In the genomic region with DNA sequence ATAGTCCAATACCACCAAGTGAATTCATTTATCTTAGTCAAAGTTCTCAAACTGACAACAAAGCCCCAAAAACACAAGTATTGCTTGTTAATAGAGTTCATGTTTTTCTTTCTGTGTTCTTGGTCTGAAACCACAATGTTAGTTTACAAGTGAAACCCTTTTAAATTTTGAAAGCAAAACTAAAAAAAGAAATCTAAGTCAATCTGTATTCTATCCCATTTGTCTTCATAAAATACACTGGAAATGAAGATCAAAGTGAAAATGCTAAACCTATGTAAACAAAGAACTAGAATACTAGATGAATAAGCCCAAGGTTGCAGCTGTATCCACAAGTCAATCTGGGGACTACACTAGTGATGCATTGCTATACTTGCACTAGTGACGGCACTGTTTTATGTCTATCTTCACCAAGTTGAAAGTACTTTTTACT, we compare ENCODE assay signal across 8 cellular contexts. TPM values are rescaled to one million over a fixed set of nuclear protein-coding genes. Genes with fewer than 3 reads are reported as not detected.
DNase-seq lines count a peak whose midpoint lies in the region; ATAC-seq and TF ChIP-seq lines count a peak whose summit lies in the region.

No MANE protein-coding gene starts in this region.

- no peaks in the 10 kb centered on the region for H3K36me3 ChIP-seq in MM.1S (replicated peaks; ENCODE audit: insufficient read depth, low read length)

- no peak overlapping the region for H3K9ac ChIP-seq in MM.1S (ENCODE audit: low read length)

- H4K20me1 ChIP-seq in MM.1S (ENCODE audit: insufficient read depth, low read length): no peaks in the 10 kb centered on the region

- peaks cover 10% of the 10 kb centered on the region; the same call in 1 of the 2 replicates for H3F3A ChIP-seq in MM.1S (ENCODE audit: insufficient read depth, low read length)

- H3K79me2 ChIP-seq in MM.1S (ENCODE audit: low read length): peaks cover 58% of the 10 kb centered on the region

- no peak for TF ChIP-seq POLR2A in GM18505 (IDR thresholded peaks at IDR 0.05; ENCODE audit: borderline replicate concordance, extremely low read depth, insufficient read depth, insufficient read length)

- H3K27ac ChIP-seq in MM.1S (ENCODE audit: low read length): peak overlapping the region; percentile 44; the same call in 1 of the 2 replicates

- H3K4me3 ChIP-seq in MM.1S (ENCODE audit: low read length): peak overlapping the region; percentile 23; the same call in 1 of the 2 replicates
- no peak overlapping the region for H3K4me3 ChIP-seq in fibroblast of villous mesenchyme (ENCODE audit: low read depth, low read length)

- peaks cover 8% of the 10 kb centered on the region for H3K4me1 ChIP-seq in MM.1S (ENCODE audit: low read length)

- H2AFZ ChIP-seq in MM.1S (ENCODE audit: low read length): no peak overlapping the region

- H3K9me3 ChIP-seq in MM.1S (replicated peaks; ENCODE audit: insufficient read depth, low read length): no peaks in the 10 kb centered on the region

- no peak for TF ChIP-seq CTCF in MM.1S (IDR thresholded peaks at IDR 0.05; ENCODE audit: low read length)
- no peak for TF ChIP-seq CTCF in fibroblast of villous mesenchyme (IDR thresholded peaks at IDR 0.05; ENCODE audit: insufficient read depth, low read depth, low read length)

- no peaks in the 10 kb centered on the region for H3K9me2 ChIP-seq in MM.1S (replicated peaks; ENCODE audit: insufficient read depth, low read length)

- ATAC-seq in GM18505 (IDR thresholded peaks at IDR 0.05; ENCODE audit: unreplicated experiment) (peak; percentile 56), GM21786 (IDR thresholded peaks at IDR 0.05; ENCODE audit: unreplicated experiment) (peak; percentile 54)

- H3K4me2 ChIP-seq in MM.1S (ENCODE audit: low read depth, low read length): peak overlapping the region; percentile 47

- DNase-seq in MM.1S (peak; percentile 66), fibroblast of villous mesenchyme (ENCODE audit: low read depth) (peak; percentile 59), DMS 273 (lab: John Stamatoyannopoulos, UW; ENCODE audit: unreplicated experiment) (no peak), COLO668 (lab: John Stamatoyannopoulos, UW; ENCODE audit: unreplicated experiment) (no peak), NCI-H2107 (lab: John Stamatoyannopoulos, UW) (no peak)
- no peak for DNase-seq in activated effector memory CD4-positive, alpha-beta T cell treated with anti-CD3 and anti-CD28 coated beads, Interleukin-2, amount 50 U/mL, for 16 hours

- H3K27me3 ChIP-seq in MM.1S (replicated peaks; ENCODE audit: insufficient read depth, low read length): no peaks in the 10 kb centered on the region

RNA-seq across cellular contexts. Expression of a gene that starts 10.4 kb away (rescaled TPM):
- total RNA-seq in fibroblast of villous mesenchyme: 94.4 and 109 TPM in 2 replicates

RNA-seq across cellular contexts. Expression of a gene that starts 38.0 kb away (rescaled TPM):
- 2.6 and 6.9 TPM in 2 replicates for total RNA-seq in fibroblast of villous mesenchyme

Comparison
In these comparisons a context has a peak if more than half of its experiments do, and no peak if none do; other contexts are left out.
1. DNase-seq: peak in MM.1S (single experiment) and fibroblast of villous mesenchyme (single experiment); none in DMS 273 (single experiment), COLO668 (single experiment), activated effector memory CD4-positive, alpha-beta T cell treated with anti-CD3 and anti-CD28 coated beads, Interleukin-2, amount 50 U/mL, for 16 hours (single experiment) and NCI-H2107 (single experiment).